ENCODE assay signal across 8 cellular contexts in the genomic region with DNA sequence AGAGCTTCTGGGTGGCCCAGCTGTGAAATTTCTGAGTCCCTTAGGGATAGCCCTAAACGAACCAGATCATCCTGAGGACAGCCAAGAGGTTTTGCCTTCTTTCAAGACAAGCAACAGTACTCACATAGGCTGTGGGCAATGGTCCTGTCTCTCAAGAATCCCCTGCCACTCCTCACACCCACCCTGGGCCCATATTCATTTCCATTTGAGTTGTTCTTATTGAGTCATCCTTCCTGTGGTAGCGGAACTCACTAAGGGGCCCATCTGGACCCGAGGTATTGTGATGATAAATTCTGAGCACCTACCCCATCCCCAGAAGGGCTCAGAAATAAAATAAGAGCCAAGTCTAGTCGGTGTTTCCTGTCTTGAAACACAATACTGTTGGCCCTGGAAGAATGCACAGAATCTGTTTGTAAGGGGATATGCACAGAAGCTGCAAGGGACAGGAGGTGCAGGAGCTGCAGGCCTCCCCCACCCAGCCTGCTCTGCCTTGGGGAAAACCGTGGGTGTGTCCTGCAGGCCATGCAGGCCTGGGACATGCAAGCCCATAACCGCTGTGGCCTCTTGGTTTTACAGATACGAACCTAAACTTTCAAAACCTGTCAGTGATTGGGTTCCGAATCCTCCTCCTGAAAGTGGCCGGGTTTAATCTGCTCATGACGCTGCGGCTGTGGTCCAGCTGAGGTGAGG. TPM values are rescaled to one million over a fixed set of nuclear protein-coding genes. Genes with fewer than 3 reads are reported as not detected.
A peak's percentile ranks its signal among the peaks of the same experiment; 100 is the strongest.
DNase-seq lines count a peak whose midpoint lies in the region; ATAC-seq and TF ChIP-seq lines count a peak whose summit lies in the region.

No MANE protein-coding gene starts in this region.

- H3K36me3 Mint-ChIP-seq in activated naive CD8-positive, alpha-beta T cell: peaks cover 47% of the 10 kb centered on the region

- TF ChIP-seq POLR2A in GM10847 (IDR thresholded peaks at IDR 0.05; ENCODE audit: extremely low read depth, insufficient read length): peak; percentile 37

- H3K36me3 ChIP-seq in HEK293 (ENCODE audit: control insufficient read depth in 2 of 2, insufficient read depth in 1 of 2, low read length in 2 of 2) (no peaks in the 10 kb centered on the region), NT2/D1 (ENCODE audit: insufficient read depth, insufficient read length, low read length) (no peaks in the 10 kb centered on the region), smooth muscle cell (ENCODE audit: low read depth) (no peaks in the 10 kb centered on the region)

- H3K9me3 ChIP-seq in HEK293 (ENCODE audit: control insufficient read depth, insufficient read depth, low read depth, low read length) (no peaks in the 10 kb centered on the region), NT2/D1 (ENCODE audit: insufficient read depth, low read length) (no peaks in the 10 kb centered on the region), smooth muscle cell (replicated peaks; ENCODE audit: low read depth) (no peaks in the 10 kb centered on the region)

- ATAC-seq in Right ventricle myocardium inferior: no peak

- H3K4me3 Mint-ChIP-seq in activated naive CD8-positive, alpha-beta T cell: peak overlapping the region; percentile 93

- H2AFZ ChIP-seq in smooth muscle cell (ENCODE audit: low read depth): peak overlapping the region; percentile 39

- whole genome bisulfite sequencing in smooth muscle cell (ENCODE audit: low lambda C conversion rate): 30% methylated on average over 11 of the region's 11 CpGs

- H3K27me3 ChIP-seq in NT2/D1 (ENCODE audit: insufficient read depth, insufficient read length) (no peaks in the 10 kb centered on the region), smooth muscle cell (ENCODE audit: low read depth) (no peaks in the 10 kb centered on the region)

- peak overlapping the region; percentile 5 for H3K9ac ChIP-seq in NT2/D1 (ENCODE audit: insufficient read length, low read depth)
- no peak overlapping the region for H3K9ac ChIP-seq in smooth muscle cell (ENCODE audit: low read depth)

- H3K79me2 ChIP-seq in smooth muscle cell (ENCODE audit: low read depth): no peaks in the 10 kb centered on the region

- peaks cover 7% of the 10 kb centered on the region for H3F3A ChIP-seq in smooth muscle cell (ENCODE audit: low read depth)

- intact Hi-C loops in Right ventricle myocardium inferior (cut with DNase I): loop anchor here (10.0 kb wide), 1 partner anchor 505 kb away; the partner anchor contains the start of gene CDH24

- peaks cover 94% of the 10 kb centered on the region for H3K4me1 Mint-ChIP-seq in activated naive CD8-positive, alpha-beta T cell (ENCODE audit: low read depth)

- peak overlapping the region; percentile 98 for H3K27ac Mint-ChIP-seq in activated naive CD8-positive, alpha-beta T cell

- CTCF ChIA-PET in HEK293 (lab: Yijun Ruan, JAX): interaction anchor here (0.5 to 1.2 kb wide), 4 partner anchors 10 to 304 kb away, joined by 3 to 5 read pairs (median 4); no protein-coding TSS in a partner anchor

- no peaks in the 10 kb centered on the region for H3K9me3 Mint-ChIP-seq in activated naive CD8-positive, alpha-beta T cell (ENCODE audit: low read depth)

- POLR2A ChIA-PET in HEK293 (lab: Yijun Ruan, JAX): no interaction called here

- TF ChIP-seq CTCF in HEK293 (tag by site-specific recombination; IDR thresholded peaks at IDR 0.05): no peak
- TF ChIP-seq CTCF in smooth muscle cell (IDR thresholded peaks at IDR 0.05; ENCODE audit: borderline replicate concordance, insufficient read depth, poor library complexity, severe bottlenecking): no peak

- H4K20me1 ChIP-seq in smooth muscle cell (ENCODE audit: low read depth): no peaks in the 10 kb centered on the region

- H3K27ac ChIP-seq in HEK293 (ENCODE audit: extremely low read depth, low read depth, low read length) (no peak overlapping the region), smooth muscle cell (ENCODE audit: low read depth) (no peak overlapping the region)

- DNase-seq in NT2/D1 (ENCODE audit: low read depth, low spot score) (peak; percentile 18), smooth muscle cell (lab: John Stamatoyannopoulos, UW; ENCODE audit: unreplicated experiment) (no peak), DMS79 (lab: John Stamatoyannopoulos, UW) (no peak), kidney tubule cell (ENCODE audit: low spot score) (no peak), Right ventricle myocardium inferior (ENCODE audit: missing footprints) (no peak)

- H3K4me3 ChIP-seq in HEK293 (ENCODE audit: low read depth, low read length) (no peak overlapping the region), NT2/D1 (ENCODE audit: insufficient read length, low read depth) (no peak overlapping the region), smooth muscle cell (no peak overlapping the region)

- H3K4me1 ChIP-seq in HEK293 (ENCODE audit: control insufficient read depth, insufficient read depth, low read length) (no peaks in the 10 kb centered on the region), NT2/D1 (ENCODE audit: insufficient read depth, insufficient read length) (peaks cover 17% of the 10 kb centered on the region), smooth muscle cell (ENCODE audit: low read depth) (peaks cover 23% of the 10 kb centered on the region)

- no peaks in the 10 kb centered on the region for H3K27me3 Mint-ChIP-seq in activated naive CD8-positive, alpha-beta T cell

- peak overlapping the region; percentile 69 for H3K4me2 ChIP-seq in smooth muscle cell

TF ChIP-seq in HEK293, 187 proteins besides CTCF, POLR2A, EP300 and RAD21:
- no peak for TF ChIP-seq ZSCAN30 (tag by site-specific recombination; IDR thresholded peaks at IDR 0.05)
- TF ChIP-seq, protein P1, sequence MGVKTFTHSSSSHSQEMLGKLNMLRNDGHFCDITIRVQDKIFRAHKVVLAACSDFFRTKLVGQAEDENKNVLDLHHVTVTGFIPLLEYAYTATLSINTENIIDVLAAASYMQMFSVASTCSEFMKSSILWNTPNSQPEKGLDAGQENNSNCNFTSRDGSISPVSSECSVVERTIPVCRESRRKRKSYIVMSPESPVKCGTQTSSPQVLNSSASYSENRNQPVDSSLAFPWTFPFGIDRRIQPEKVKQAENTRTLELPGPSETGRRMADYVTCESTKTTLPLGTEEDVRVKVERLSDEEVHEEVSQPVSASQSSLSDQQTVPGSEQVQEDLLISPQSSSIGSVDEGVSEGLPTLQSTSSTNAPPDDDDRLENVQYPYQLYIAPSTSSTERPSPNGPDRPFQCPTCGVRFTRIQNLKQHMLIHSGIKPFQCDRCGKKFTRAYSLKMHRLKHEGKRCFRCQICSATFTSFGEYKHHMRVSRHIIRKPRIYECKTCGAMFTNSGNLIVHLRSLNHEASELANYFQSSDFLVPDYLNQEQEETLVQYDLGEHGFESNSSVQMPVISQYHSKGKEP (tag by site-specific recombination; IDR thresholded peaks at IDR 0.05): peak; percentile 70
- no peak for TF ChIP-seq ZNF248 (tag by site-specific recombination; IDR thresholded peaks at IDR 0.05)

RNA-seq across cellular contexts. Expression of gene DAD1, which starts 38.9 kb away (rescaled TPM):
- 473 and 533 TPM in 2 replicates for total RNA-seq in smooth muscle cell
- 519 and 571 TPM in 2 replicates for polyA plus RNA-seq in smooth muscle cell
- total RNA-seq in Right ventricle myocardium inferior: 143 TPM

RNA-seq across cellular contexts. Expression of gene ABHD4, which starts 48.0 kb away (rescaled TPM):
- total RNA-seq in smooth muscle cell (9.7 and 10.5 TPM in 2 replicates), Right ventricle myocardium inferior (22.0 TPM)
- 13.9 and 24.1 TPM in 2 replicates for polyA plus RNA-seq in smooth muscle cell
